In genomic region chr4:163611784-163612445, GRCh38 we compare ENCODE assay signal across 12 cellular contexts.
DNase-seq lines count a peak whose midpoint lies in the region; ATAC-seq, FAIRE-seq and TF ChIP-seq lines count a peak whose summit lies in the region.
"Had no signal": no experiment of that assay in that cellular context is flagged by ENCODE, and none has a peak within 500 bp of the region (broad histone marks: within the 10 kb centered on the region; RNA-seq: fewer than 3 reads in every experiment).

No MANE protein-coding gene starts in this region.

- peak overlapping the region in 4 of 10 experiments; percentile 60 to 65 (median 64); a peak in 8 of 20 replicates for H3K4me3 ChIP-seq in BLaER1 treated with 17β-estradiol and CSF1 and Interleukin-3, amounts not matched to agents 10 nM and 100 nM
- no peak overlapping the region for H3K4me3 ChIP-seq in ovary

- intact Hi-C loops in activated B cell treated with CpG ODN at 0.5 μM for 24 hours (cut with micrococcal nuclease) (loop anchor here (1.0 to 5.0 kb wide), 6 partner anchors 9 to 1500 kb away; partner anchors contain the start of genes TMA16 and TMEM192), ovary (cut with DNase I) (no loop called here)

- H3K4me3 Mint-ChIP-seq in activated B cell treated with CpG ODN at 0.5 μM for 24 hours = peak overlapping the region; percentile 89

- FAIRE-seq in HTR-8/SVneo (lab: Jason Lieb, UNC) = no peak
- FAIRE-seq: urothelium cell line had no signal

- peak overlapping the region in 6 of 11 experiments; percentile 55 to 97 (median 93); a peak in 11 of 22 replicates for H3K27ac ChIP-seq in BLaER1 treated with 17β-estradiol and CSF1 and Interleukin-3, amounts not matched to agents 10 nM and 100 nM
- H3K27ac ChIP-seq in ovary = no peak overlapping the region

- H3K36me3 ChIP-seq in BLaER1 treated with 17β-estradiol and CSF1 and Interleukin-3, amounts not matched to agents 10 nM and 100 nM = peaks cover 0 to 10% (median 0%) of the 10 kb centered on the region in 11 experiments; a peak in 2 of 22 replicates
- H3K36me3 ChIP-seq in ovary = no peaks in the 10 kb centered on the region

- WGBS in ovary, 3 donors = 75 to 90% (median 81%) methylated on average over 2 of the region's 2 CpGs

- DNase-seq in activated B cell treated with CpG ODN at 0.5 μM for 24 hours (no peak), HTR-8/SVneo (ENCODE audit: insufficient read length, low spot score) (no peak), ovary (no peak), T-helper 9 cell (no peak), AG08396 (ENCODE audit: low spot score) (no peak)
- DNase-seq: erythroblast, NCI-H748 treated with DMSO at 0.1 percent for 48 hours had no signal

- POLR2A ChIA-PET in activated B cell treated with CpG ODN at 0.5 μM for 24 hours (lab: Charles Lee) = interaction anchor here (0.7 to 9.3 kb wide), 13 partner anchors 9 to 118 kb away, joined by 3 to 200 read pairs (median 7); partner anchors contain the start of gene TMA16

- peaks cover 74% of the 10 kb centered on the region for H3K4me1 Mint-ChIP-seq in activated B cell treated with CpG ODN at 0.5 μM for 24 hours

- H3K4me1 ChIP-seq in BLaER1 treated with 17β-estradiol and CSF1 and Interleukin-3, amounts not matched to agents 10 nM and 100 nM = peaks cover 9 to 79% (median 37%) of the 10 kb centered on the region in 10 experiments; a peak in 18 of 20 replicates
- H3K4me1 ChIP-seq in ovary (ENCODE audit: insufficient read depth) = no peaks in the 10 kb centered on the region

- TF ChIP-seq POLR2A in ovary (IDR thresholded peaks at IDR 0.05) = no peak

- no peaks in the 10 kb centered on the region; a peak in 2 of 22 replicates for H4K20me1 ChIP-seq in BLaER1 treated with 17β-estradiol and CSF1 and Interleukin-3, amounts not matched to agents 10 nM and 100 nM

- no peak for TF ChIP-seq EP300 in ovary (IDR thresholded peaks at IDR 0.05)

- peak overlapping the region; percentile 98 for H3K27ac Mint-ChIP-seq in activated B cell treated with CpG ODN at 0.5 μM for 24 hours
- H3K27ac Mint-ChIP-seq: activated naive CD4-positive, alpha-beta T cell treated with anti-CD3 and anti-CD28 coated beads, Interleukin-2, amount 50 U/mL, for 72 hours had no signal

- H3K27me3 Mint-ChIP-seq in activated B cell treated with CpG ODN at 0.5 μM for 24 hours = no peaks in the 10 kb centered on the region

- no peaks in the 10 kb centered on the region for H3K27me3 ChIP-seq in BLaER1 treated with 17β-estradiol and CSF1 and Interleukin-3, amounts not matched to agents 10 nM and 100 nM
- no peaks in the 10 kb centered on the region for H3K27me3 ChIP-seq in ovary

- H3K4me2 ChIP-seq in BLaER1 treated with 17β-estradiol and CSF1 and Interleukin-3, amounts not matched to agents 10 nM and 100 nM = peak overlapping the region in 5 of 11 experiments; percentile 69 to 95 (median 84); a peak in 10 of 22 replicates

- peaks cover 3% of the 10 kb centered on the region for H3K9me3 Mint-ChIP-seq in activated B cell treated with CpG ODN at 0.5 μM for 24 hours

- H3K9ac ChIP-seq in BLaER1 treated with 17β-estradiol and CSF1 and Interleukin-3, amounts not matched to agents 10 nM and 100 nM = peak overlapping the region in 4 of 11 experiments; percentile 77 to 92 (median 90); a peak in 8 of 22 replicates

- no peaks in the 10 kb centered on the region; a peak in 1 of 22 replicates for H3K9me3 ChIP-seq in BLaER1 treated with 17β-estradiol and CSF1 and Interleukin-3, amounts not matched to agents 10 nM and 100 nM (replicated peaks in 1 of 11)
- no peaks in the 10 kb centered on the region for H3K9me3 ChIP-seq in ovary

- CTCF ChIA-PET in activated B cell treated with CpG ODN at 0.5 μM for 24 hours (lab: Charles Lee) = interaction anchor here (0.7 to 5.1 kb wide), 12 partner anchors 14 to 69 kb away, joined by 3 to 63 read pairs (median 7); no protein-coding TSS in a partner anchor

- ATAC-seq in GM19397 (IDR thresholded peaks at IDR 0.05; ENCODE audit: unreplicated experiment) (peak; percentile 57), HG02981 (IDR thresholded peaks at IDR 0.05; ENCODE audit: unreplicated experiment) (peak; percentile 75), activated B cell treated with CpG ODN at 0.5 μM for 24 hours (ENCODE audit: low read depth) (peak; percentile 38)

- H3K36me3 Mint-ChIP-seq in activated B cell treated with CpG ODN at 0.5 μM for 24 hours (ENCODE audit: low read depth) = peaks cover 39% of the 10 kb centered on the region
- H3K36me3 Mint-ChIP-seq: activated naive CD4-positive, alpha-beta T cell treated with anti-CD3 and anti-CD28 coated beads, Interleukin-2, amount 50 U/mL, for 72 hours had no signal

- TF ChIP-seq CTCF in activated B cell treated with CpG ODN at 0.5 μM for 24 hours (IDR thresholded peaks at IDR 0.05) (no peak), ovary (IDR thresholded peaks at IDR 0.05) (no peak)

Comparison
In these comparisons a context has a peak if more than half of its experiments do, and no peak if none do; other contexts are left out.
1. H3K27ac ChIP-seq: peak in BLaER1 treated with 17β-estradiol and CSF1 and Interleukin-3, amounts not matched to agents 10 nM and 100 nM (6 of 11); none in ovary (0 of 2).
2. Peak in every context shown above with its lines, with median percentiles within 50 percentile points of each other: ATAC-seq.